ENCODE assay signal across 8 cellular contexts in the genomic region with DNA sequence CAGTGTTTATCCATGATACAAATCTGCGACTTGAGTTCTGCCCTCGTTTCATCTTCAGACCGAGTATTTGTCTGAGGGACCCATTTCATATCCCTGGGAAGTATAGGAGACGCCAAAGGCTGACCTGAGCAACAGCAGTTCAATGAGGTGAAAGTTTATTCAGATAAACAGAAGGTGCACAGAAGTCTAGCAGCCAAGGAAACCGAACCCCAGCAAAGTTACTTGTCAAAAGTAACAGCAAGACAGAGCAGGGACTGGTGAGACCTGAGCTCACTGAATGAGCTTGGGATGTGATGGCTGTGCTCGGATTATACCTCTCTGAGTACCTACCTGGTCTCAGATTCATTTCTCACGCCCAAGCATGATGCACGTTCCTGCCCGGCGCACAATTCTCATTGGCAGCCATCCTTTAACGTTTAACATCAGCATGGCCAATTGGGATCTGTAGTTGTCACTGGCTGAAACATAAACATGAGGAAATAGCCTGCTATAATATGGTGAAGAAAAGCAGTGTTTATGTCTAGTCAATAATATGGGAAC. TPM values are rescaled to one million over a fixed set of nuclear protein-coding genes. Genes with fewer than 3 reads are reported as not detected.
A peak's percentile ranks its signal among the peaks of the same experiment; 100 is the strongest.
DNase-seq lines count a peak whose midpoint lies in the region; ATAC-seq, FAIRE-seq and TF ChIP-seq lines count a peak whose summit lies in the region.

No MANE protein-coding gene starts in this region.

- H3K9me3 ChIP-seq in Karpas-422 (ENCODE audit: low read length), result no peaks in the 10 kb centered on the region
- no peaks in the 10 kb centered on the region for H3K9me3 ChIP-seq in adrenal gland (replicated peaks in 1 of 3)
- no peaks in the 10 kb centered on the region for H3K9me3 ChIP-seq in keratinocyte (ENCODE audit: control insufficient read depth, low read depth, low read length)

- no peaks in the 10 kb centered on the region for H3K9me3 Mint-ChIP-seq in stimulated activated naive B cell treated with anti-CD40 and anti-IgM and Interleukin-4, amounts not matched to agents 10 μg/mL and 1 μg/mL and 100 μg/mL, for 72 hours

- no peaks in the 10 kb centered on the region for H3K36me3 ChIP-seq in Karpas-422 (ENCODE audit: insufficient read depth, low read length)
- no peaks in the 10 kb centered on the region for H3K36me3 ChIP-seq in adrenal gland (replicated peaks in 1 of 2)
- H3K36me3 ChIP-seq in keratinocyte (ENCODE audit: control insufficient read depth in 2 of 2, extremely low read depth in 1 of 2, insufficient read depth in 2 of 2, low read length in 2 of 2), result no peaks in the 10 kb centered on the region

- intact Hi-C loops in adrenal gland (cut with DNase I), result loop anchor here in 1 of 2 donors (10.0 kb wide), 1 partner anchor 233 kb away; no protein-coding TSS in a partner anchor

- H3K9me1 ChIP-seq in keratinocyte (ENCODE audit: control insufficient read depth, extremely low read depth, insufficient read depth, low read length), result no peaks in the 10 kb centered on the region

- no peaks in the 10 kb centered on the region for H3K27me3 Mint-ChIP-seq in stimulated activated naive B cell treated with anti-CD40 and anti-IgM and Interleukin-4, amounts not matched to agents 10 μg/mL and 1 μg/mL and 100 μg/mL, for 72 hours

- peaks cover 18 to 37% of the 10 kb centered on the region in 2 donors for H3K4me1 Mint-ChIP-seq in stimulated activated naive B cell treated with anti-CD40 and anti-IgM and Interleukin-4, amounts not matched to agents 10 μg/mL and 1 μg/mL and 100 μg/mL, for 72 hours

- dilution Hi-C loops in keratinocyte (cut with MboI; ENCODE audit: extremely low pct_ligation_motif_present, low sequenced_read_pairs), result no loop called here

- no peak for ATAC-seq in stimulated activated naive B cell treated with anti-CD40 and anti-IgM and Interleukin-4, amounts not matched to agents 10 μg/mL and 1 μg/mL and 100 μg/mL, for 72 hours (replicated peaks)
- ATAC-seq in GM19463 (IDR thresholded peaks at IDR 0.05; ENCODE audit: unreplicated experiment), result no peak
- no peak for ATAC-seq in GM19467 (IDR thresholded peaks at IDR 0.05; ENCODE audit: unreplicated experiment)

- peak overlapping the region; percentile 92 to 98 for H3K4me3 Mint-ChIP-seq in stimulated activated naive B cell treated with anti-CD40 and anti-IgM and Interleukin-4, amounts not matched to agents 10 μg/mL and 1 μg/mL and 100 μg/mL, for 72 hours

- H3K79me2 ChIP-seq in Karpas-422 (ENCODE audit: low read length) (peaks cover 48% of the 10 kb centered on the region), keratinocyte (ENCODE audit: control insufficient read depth, insufficient read depth, low read length) (no peaks in the 10 kb centered on the region)

- H3K4me3 ChIP-seq in Karpas-422 (ENCODE audit: low read length) (peak overlapping the region; percentile 89), adrenal gland (peak overlapping the region in 3 of 4 donors; percentile 5 to 79 (median 60)), keratinocyte (ENCODE audit: control insufficient read depth in 2 of 3, extremely low read depth in 1 of 3, insufficient read depth in 2 of 3, low read depth in 1 of 3, low read length in 3 of 3) (peak overlapping the region; percentile 66 to 79 (median 69))

- H3K27me3 ChIP-seq in Karpas-422 (ENCODE audit: low read length), result no peaks in the 10 kb centered on the region
- no peaks in the 10 kb centered on the region for H3K27me3 ChIP-seq in adrenal gland
- no peaks in the 10 kb centered on the region for H3K27me3 ChIP-seq in keratinocyte (ENCODE audit: control insufficient read depth, extremely low read depth, insufficient read depth, low read length)

- TF ChIP-seq POLR2A in adrenal gland (IDR thresholded peaks at IDR 0.05), result no peak

- peak; percentile 1 for DNase-seq in EH (ENCODE audit: low read depth)
- DNase-seq in Karpas-422, result peak; percentile 80
- DNase-seq in adrenal gland, result no peak
- DNase-seq in keratinocyte (ENCODE audit: low read depth, low spot score), result no peak
- DNase-seq in stimulated activated naive B cell treated with anti-CD40 and anti-IgM and Interleukin-4, amounts not matched to agents 10 μg/mL and 1 μg/mL and 100 μg/mL, for 72 hours, result no peak
- DNase-seq in GM19240 (ENCODE audit: insufficient read length, low spot score), result no peak

- H3K4me1 ChIP-seq in Karpas-422 (ENCODE audit: low read length) (peaks cover 34% of the 10 kb centered on the region), adrenal gland (replicated peaks in 1 of 2) (peaks cover 7 to 16% of the 10 kb centered on the region in 2 donors), keratinocyte (ENCODE audit: control insufficient read depth, extremely low read depth, insufficient read depth, low read length) (peaks cover 3% of the 10 kb centered on the region)

- peak; percentile 65 for FAIRE-seq in keratinocyte (lab: Jason Lieb, UNC)

- H3K9me2 ChIP-seq in Karpas-422 (replicated peaks; ENCODE audit: insufficient read depth, low read length), result no peaks in the 10 kb centered on the region

- 0 to 11% (median 5%) methylated on average over 11 of the region's 11 CpGs for WGBS in adrenal gland, 4 donors

- peak overlapping the region; percentile 97 for H3K4me2 ChIP-seq in Karpas-422 (ENCODE audit: low read depth, low read length, poor library complexity, severe bottlenecking)
- peak overlapping the region; percentile 91 for H3K4me2 ChIP-seq in keratinocyte (ENCODE audit: control insufficient read depth, extremely low read depth, insufficient read depth, low read depth, low read length)

- no peaks in the 10 kb centered on the region for H4K20me1 ChIP-seq in Karpas-422 (ENCODE audit: insufficient read depth, low read depth, low read length)
- H4K20me1 ChIP-seq in keratinocyte (ENCODE audit: control insufficient read depth, extremely low read depth, insufficient read depth, low read length), result no peaks in the 10 kb centered on the region

- peaks cover 0 to 10% of the 10 kb centered on the region in 2 donors for H3K36me3 Mint-ChIP-seq in stimulated activated naive B cell treated with anti-CD40 and anti-IgM and Interleukin-4, amounts not matched to agents 10 μg/mL and 1 μg/mL and 100 μg/mL, for 72 hours

- TF ChIP-seq CTCF in adrenal gland (IDR thresholded peaks at IDR 0.05) (no peak), keratinocyte (optimal IDR thresholded peaks at IDR 0.05 in 1 of 3, IDR thresholded peaks at IDR 0.05 in 1 of 3, conservative IDR thresholded peaks at IDR 0.05 in 1 of 3; ENCODE audit: extremely low read depth in 1 of 3, insufficient read depth in 2 of 3, low read length in 3 of 3) (no peak)

- H3K27ac Mint-ChIP-seq in stimulated activated naive B cell treated with anti-CD40 and anti-IgM and Interleukin-4, amounts not matched to agents 10 μg/mL and 1 μg/mL and 100 μg/mL, for 72 hours, result peak overlapping the region; percentile 98

- H3K27ac ChIP-seq in Karpas-422 (ENCODE audit: low read length) (peak overlapping the region; percentile 69), adrenal gland (peak overlapping the region in 3 of 5 donors; percentile 53 to 90 (median 74)), keratinocyte (ENCODE audit: control insufficient read depth, insufficient read depth, low read length) (peak overlapping the region; percentile 65)

- H2AFZ ChIP-seq in Karpas-422 (ENCODE audit: low read length) (no peak overlapping the region), keratinocyte (ENCODE audit: control insufficient read depth, low read length) (peak overlapping the region; percentile 76)

- H3K9ac ChIP-seq in Karpas-422 (ENCODE audit: low read length) (peak overlapping the region; percentile 82), keratinocyte (ENCODE audit: control insufficient read depth, extremely low read depth, insufficient read depth, low read length) (peak overlapping the region; percentile 73)

RNA-seq across cellular contexts. Expression of gene LYRM7, which starts 0.6 kb away (rescaled TPM):
- 18.8 and 28.4 TPM in 2 replicates for total RNA-seq in Karpas-422 (2014; rRNA removed; shearing (Covaris generic); ENCODE audit: low replicate concordance)
- total RNA-seq in adrenal gland, result 10 to 100 TPM in 5 of 8 donors, 1 to 10 TPM in 3; 3.0 to 14.5 (median 10.6) TPM
- polyA plus RNA-seq in adrenal gland (10 to 100 TPM in 1 of 3 donors, 1 to 10 TPM in 2; 2.0 to 14.5 (median 3.1) TPM), keratinocyte (2.3 to 5.5 TPM (median 3.3 TPM) in 3 replicates)
- polyA plus RNA-seq in keratinocyte (2011; ENCODE audit: low read depth), result 27.2 TPM
- polyA plus RNA-seq in keratinocyte (2011; cell fraction: cytosol; rRNA removed), result 2.3 and 4.1 TPM in 2 replicates
- 3.0 and 3.5 TPM in 2 replicates for polyA plus RNA-seq in keratinocyte (2011; cell fraction: nucleus; rRNA removed)
- 3.6 and 5.2 TPM in 2 replicates for polyA plus RNA-seq in keratinocyte (2012; ENCODE audit: low replicate concordance)
- polyA minus RNA-seq in keratinocyte, result 0.72 to 2.0 TPM (median 1.2 TPM) in 3 replicates
- polyA minus RNA-seq in keratinocyte (2011; cell fraction: cytosol; rRNA and poly(A)+ RNA removed), result 8.4 TPM
- 2.6 and 3.3 TPM in 2 replicates for polyA minus RNA-seq in keratinocyte (2011; cell fraction: nucleus; rRNA and poly(A)+ RNA removed)

RNA-seq across cellular contexts. Expression of gene HINT1, which starts 6.3 kb away (rescaled TPM):
- 220 and 522 TPM in 2 replicates for total RNA-seq in Karpas-422 (2014; rRNA removed; shearing (Covaris generic); ENCODE audit: low replicate concordance)
- total RNA-seq in adrenal gland, result 100 to 1,000 TPM in 7 of 8 donors, 10 to 100 TPM in 1; 94.2 to 253 (median 184) TPM
- 100 to 1,000 TPM; 109 to 227 (median 138) TPM for polyA plus RNA-seq in adrenal gland
- polyA plus RNA-seq in keratinocyte, result 467 to 857 TPM (median 731 TPM) in 3 replicates
- 205 TPM for polyA plus RNA-seq in keratinocyte (2011; ENCODE audit: low read depth)
- polyA plus RNA-seq in keratinocyte (2011; cell fraction: cytosol; rRNA removed), result 632 and 931 TPM in 2 replicates
- 215 and 284 TPM in 2 replicates for polyA plus RNA-seq in keratinocyte (2011; cell fraction: nucleus; rRNA removed)
- 444 and 445 TPM in 2 replicates for polyA plus RNA-seq in keratinocyte (2012; ENCODE audit: low replicate concordance)
- polyA minus RNA-seq in keratinocyte, result 104 to 148 TPM (median 122 TPM) in 3 replicates
- polyA minus RNA-seq in keratinocyte (2011; cell fraction: cytosol; rRNA and poly(A)+ RNA removed), result 171 TPM
- 40.5 and 42.9 TPM in 2 replicates for polyA minus RNA-seq in keratinocyte (2011; cell fraction: nucleus; rRNA and poly(A)+ RNA removed)

Comparison
In these comparisons a context has a peak if more than half of its experiments do, and no peak if none do; other contexts are left out.
1. DNase-seq: peak in EH (single experiment) and Karpas-422 (single experiment); none in adrenal gland (0 of 7), keratinocyte (single experiment), stimulated activated naive B cell treated with anti-CD40 and anti-IgM and Interleukin-4, amounts not matched to agents 10 μg/mL and 1 μg/mL and 100 μg/mL, for 72 hours (single experiment) and GM19240 (single experiment).
2. Peak in every context shown above with its lines, with median percentiles within 50 percentile points of each other: H3K27ac ChIP-seq and H3K4me3 ChIP-seq.